27 cellular contexts compared by ENCODE assay signal in genomic region chr17:33285413-33285812, GRCh38.
"Had no signal": no experiment of that assay in that cellular context is flagged by ENCODE, and none has a peak within 500 bp of the region (broad histone marks: within the 10 kb centered on the region; RNA-seq: fewer than 3 reads in every experiment).

No MANE protein-coding gene starts in this region.

- ATAC-seq: activated CD8-positive, alpha-beta T cell treated with anti-CD3 and anti-CD28 coated beads for 36 hours; K562 had no signal

- H3K9me3 ChIP-seq: ascending aorta, Peyer's patch had no signal

- H3K36me3 ChIP-seq: ascending aorta, Peyer's patch had no signal

- DNase-seq: activated CD4-positive, alpha-beta T cell treated with anti-CD3 and anti-CD28 coated beads, Interleukin-2, amount 10 ng/mL, durations not matched to agents 24 days and 14 days; activated CD4-positive, alpha-beta T cell treated with anti-CD3 and anti-CD28 coated beads, Interleukin-2, amount 50 U/mL, for 4 hours; activated CD8-positive, alpha-beta T cell treated with anti-CD3 and anti-CD28 coated beads for 36 hours; activated gamma-delta T cell; activated naive CD4-positive, alpha-beta T cell treated with Interleukin-2 at 50 U/mL for 16 hours; activated naive CD8-positive, alpha-beta T cell treated with anti-CD3 and anti-CD28 coated beads, Interleukin-2, amount 10 ng/mL, durations not matched to agents 7 days and 5 days; activated T-cell treated with anti-CD3 and anti-CD28 coated beads, Interleukin-2, amount 50 U/mL, for 1 hour; amygdala; cerebellar nuclear complex; NCI-H1105 treated with DMSO at 0.1 percent for 48 hours; NCI-H1436; NCI-H1694; NCI-H1930; NCI-H2081 treated with DMSO at 0.1 percent for 48 hours; NCI-H226; NCI-H446 treated with DMSO at 0.1 percent for 48 hours; NCI-H524; NCI-H69; NCI-H82; Peyer's patch; RPMI8226; SW 1271; T-helper 1 cell; T-helper 2 cell; T-helper 9 cell had no signal

- H3K27ac ChIP-seq: ascending aorta, Peyer's patch had no signal

- H3K4me3 ChIP-seq: ascending aorta, K562, Peyer's patch had no signal
